ENCODE assay signal across 8 cellular contexts in genomic region chr10:101272229-101272868, GRCh38. TPM values are rescaled to one million over a fixed set of nuclear protein-coding genes. Genes with fewer than 3 reads are reported as not detected.
DNase-seq lines count a peak whose midpoint lies in the region; ATAC-seq, FAIRE-seq and TF ChIP-seq lines count a peak whose summit lies in the region.

No MANE protein-coding gene starts in this region.

- no peak for TF ChIP-seq EP300 in H1 (IDR thresholded peaks at IDR 0.05; ENCODE audit: borderline replicate concordance in 1 of 2, low read depth in 2 of 2, low read length in 2 of 2)

- RAD21 ChIA-PET in HCT116 (lab: Charles Lee; ENCODE audit: low non-redundant PET in 1 of 2, low total read pairs in 2 of 2, uncharacterized antibody in 2 of 2, unreplicated experiment in 2 of 2): interaction anchor here in 1 of 2 experiments (1.0 kb wide), 1 partner anchor 169 kb away, joined by 3 read pairs; no protein-coding TSS in a partner anchor

- TF ChIP-seq POLR2A in HCT116 (IDR thresholded peaks at IDR 0.05; ENCODE audit: borderline replicate concordance, extremely low read depth, insufficient read depth, insufficient read length) (no peak), H1 (IDR thresholded peaks at IDR 0.05; ENCODE audit: control extremely low read depth in 1 of 2, low read depth in 2 of 2, low read length in 2 of 2) (no peak)

- H3K4me2 ChIP-seq in HCT116 (ENCODE audit: low read length) (peak overlapping the region; percentile 25), H1 (ENCODE audit: insufficient read depth in 1 of 2, low read depth in 2 of 2, low read length in 2 of 2) (peak overlapping the region; percentile 8 to 36; a peak in 2 of 4 replicates)

- H3K79me1 ChIP-seq in H1 (ENCODE audit: low read depth, low read length): no peaks in the 10 kb centered on the region

- H3K23me2 ChIP-seq in H1 (ENCODE audit: low read depth, low read length): peaks cover 2% of the 10 kb centered on the region

- no peak overlapping the region; the same call in 1 of the 2 replicates for H2BK5ac ChIP-seq in H1 (ENCODE audit: low read depth, low read length)

- CTCF ChIA-PET in HCT116 (lab: Charles Lee): interaction anchor here (0.8 to 4.2 kb wide), 17 partner anchors 8 to 299 kb away, joined by 3 to 18 read pairs (median 7); no protein-coding TSS in a partner anchor
- CTCF ChIA-PET in H1 (lab: Charles Lee; ENCODE audit: partially characterized antibody): interaction anchor here (0.6 to 27.0 kb wide), 31 partner anchors 10 to 909 kb away, joined by 3 to 317 read pairs (median 4); partner anchors contain the start of gene LBX1

- H3K9me2 ChIP-seq in HCT116 (ENCODE audit: insufficient read depth): no peaks in the 10 kb centered on the region

- TF ChIP-seq RAD21 in HCT116 (IDR thresholded peaks at IDR 0.05; ENCODE audit: low read depth) (peak; percentile 68), H1 (IDR thresholded peaks at IDR 0.05 in 1 of 2, conservative IDR thresholded peaks at IDR 0.05 in 1 of 2; ENCODE audit: low read depth in 2 of 2, low read length in 2 of 2) (peak; percentile 57 to 65)

- H3K36me3 ChIP-seq in HCT116 (ENCODE audit: control insufficient read depth in 1 of 2, insufficient read depth in 2 of 2, low read length in 2 of 2): no peaks in the 10 kb centered on the region
- no peaks in the 10 kb centered on the region for H3K36me3 ChIP-seq in H1 (ENCODE audit: control insufficient read depth in 2 of 4, insufficient read depth in 4 of 4, low read length in 3 of 4)

- H2BK15ac ChIP-seq in H1 (ENCODE audit: low read length): peak overlapping the region; percentile 92

- H3K27me3 ChIP-seq in HCT116 (ENCODE audit: insufficient read depth, low read length) (no peaks in the 10 kb centered on the region), H1 (replicated peaks in 1 of 4; ENCODE audit: control insufficient read depth in 3 of 4, extremely low read depth in 1 of 4, insufficient read depth in 3 of 4, low read length in 3 of 4) (no peaks in the 10 kb centered on the region; a peak in 3 of 7 replicates)

- TF ChIP-seq CTCF in HCT116 (IDR thresholded peaks at IDR 0.05 in 2 of 3, conservative IDR thresholded peaks at IDR 0.05 in 1 of 3; ENCODE audit: borderline replicate concordance in 1 of 3, insufficient read depth in 1 of 3, low read depth in 2 of 3, low read length in 2 of 3) (peak; percentile 79 to 98 (median 96)), H1 (IDR thresholded peaks at IDR 0.05; ENCODE audit: control extremely low read depth in 1 of 3, insufficient read depth in 1 of 3, low read depth in 1 of 3, low read length in 3 of 3) (peak; percentile 80 to 93 (median 82))

- H4K91ac ChIP-seq in H1 (replicated peaks; ENCODE audit: insufficient read length, low read length): no peak overlapping the region

- 43% methylated on average over 12 of the region's 13 CpGs; no CpG with 5 or more reads in 1 of the 2 experiments for WGBS in H1 (ENCODE audit: extremely low coverage in 1 of 2, insufficient coverage in 1 of 2, insufficient read length in 1 of 2, insufficient replicate concordance in 2 of 2, low coverage in 1 of 2, low lambda C conversion rate in 2 of 2, missing lambda C conversion rate in 1 of 2), 2 experiments

- peaks cover 9 to 15% of the 10 kb centered on the region in 2 experiments for H3K4me1 ChIP-seq in HCT116 (ENCODE audit: control insufficient read depth in 1 of 2, insufficient read depth in 2 of 2, low read length in 2 of 2)
- H3K4me1 ChIP-seq in H1 (replicated peaks in 1 of 4; ENCODE audit: control insufficient read depth in 3 of 4, insufficient read depth in 4 of 4, low read length in 3 of 4): peaks cover 4 to 8% (median 6%) of the 10 kb centered on the region in 4 experiments; a peak in 5 of 7 replicates

- H3K14ac ChIP-seq in H1 (ENCODE audit: insufficient read length): no peak overlapping the region

- no peak overlapping the region for H3K56ac ChIP-seq in H1 (replicated peaks; ENCODE audit: insufficient read length, low read depth, low read length)

- H3K9me3 ChIP-seq in HCT116 (ENCODE audit: control insufficient read depth in 1 of 2, insufficient read depth in 1 of 2, low read depth in 1 of 2, low read length in 2 of 2) (no peaks in the 10 kb centered on the region), H1 (ENCODE audit: insufficient read depth in 2 of 2, low read depth in 1 of 2, low read length in 1 of 2) (no peaks in the 10 kb centered on the region)

- H3K23ac ChIP-seq in H1 (ENCODE audit: insufficient read length): no peak overlapping the region

- no peak overlapping the region for H3K4ac ChIP-seq in H1 (replicated peaks; ENCODE audit: insufficient read length, low read depth, low read length)

- H4K5ac ChIP-seq in H1 (ENCODE audit: insufficient read length, low read depth, low read length): no peak overlapping the region

- intact Hi-C loops in HCT116 (cut with micrococcal nuclease): loop anchor here (1.0 kb wide), 2 partner anchors 170 to 298 kb away; no protein-coding TSS in a partner anchor

- peak overlapping the region; percentile 93; the same call in 1 of the 2 replicates for H3K18ac ChIP-seq in H1 (ENCODE audit: extremely low read depth, low read length)

- H2AK5ac ChIP-seq in H1 (ENCODE audit: low read depth, low read length): no peak overlapping the region

- peak; percentile 82 for FAIRE-seq in H1 (lab: Jason Lieb, UNC)

- H2BK20ac ChIP-seq in H1 (ENCODE audit: low read length): peak overlapping the region; percentile 86; the same call in 1 of the 2 replicates

- H4K8ac ChIP-seq in H1 (ENCODE audit: extremely low read depth, insufficient read depth, low read length): no peak overlapping the region; the same call in 1 of the 2 replicates

- DNase-seq in C1 segment of cervical spinal cord (lab: John Stamatoyannopoulos, UW) (peak in 11 of 14 donors; percentile 12 to 39 (median 21)), HCT116 (ENCODE audit: low read depth, low spot score) (peak; percentile 69), NCI-H82 (lab: John Stamatoyannopoulos, UW) (peak; percentile 83), H1 (ENCODE audit: low read depth in 1 of 2, low spot score in 2 of 2) (peak; percentile 65 to 90), mucosa of gallbladder (ENCODE audit: low spot score) (peak; percentile 54)
- DNase-seq in activated CD8-positive, alpha-beta memory T cell treated with anti-CD3 and anti-CD28 coated beads for 1 hour (ENCODE audit: extremely low read depth in 1 of 2, low read depth in 1 of 2): peak; percentile 9 to 25
- DNase-seq in stimulated activated CD8-positive, alpha-beta memory T cell treated with anti-CD3 and anti-CD28 coated beads, Interleukin-7, amount 100 ng/mL, for 4 hours (ENCODE audit: low read depth in 2 of 2): peak; percentile 31 to 46

- peak overlapping the region; percentile 80; the same call in 1 of the 2 replicates for H2BK12ac ChIP-seq in H1 (ENCODE audit: low read depth, low read length)

- H3K4me3 ChIP-seq in HCT116 (replicated peaks in 1 of 2; ENCODE audit: low read depth in 1 of 2, low read length in 2 of 2) (no peak overlapping the region), H1 (ENCODE audit: extremely low read depth in 1 of 4, insufficient read depth in 2 of 4, low read depth in 3 of 4, low read length in 4 of 4) (peak overlapping the region in 1 of 4 experiments; percentile 14; a peak in 1 of 8 replicates)

- H3K79me2 ChIP-seq in HCT116 (ENCODE audit: insufficient read depth, low read length) (no peaks in the 10 kb centered on the region), H1 (ENCODE audit: control insufficient read depth in 1 of 2, insufficient read depth in 2 of 2, low read length in 2 of 2) (no peaks in the 10 kb centered on the region)

- no peak overlapping the region for H2BK120ac ChIP-seq in H1 (replicated peaks; ENCODE audit: low read depth, low read length)

- H2AFZ ChIP-seq in HCT116 (ENCODE audit: low read depth, low read length, poor library complexity, severe bottlenecking): peak overlapping the region; percentile 75
- peak overlapping the region; percentile 99 for H2AFZ ChIP-seq in H1 (ENCODE audit: low read length)

- H3K9ac ChIP-seq in HCT116 (ENCODE audit: low read length): no peak overlapping the region
- no peak overlapping the region for H3K9ac ChIP-seq in H1 (replicated peaks in 1 of 4; ENCODE audit: extremely low read depth in 1 of 4, low read depth in 3 of 4, low read length in 3 of 4)

- BruUV-seq in HCT116 (replicated peaks; lab: Mats Ljungman, UMichigan): no TSS peak

- POLR2A ChIA-PET in HCT116 (lab: Charles Lee) (no interaction called here), H1 (lab: Charles Lee; ENCODE audit: partially characterized antibody) (interaction anchor here (1.2 to 1.5 kb wide), 2 partner anchors 10 to 13 kb away, joined by 3 to 10 read pairs; no protein-coding TSS in a partner anchor)

- H4K20me1 ChIP-seq in HCT116 (ENCODE audit: insufficient read depth) (no peaks in the 10 kb centered on the region), H1 (replicated peaks in 1 of 2; ENCODE audit: control insufficient read depth in 1 of 2, insufficient read depth in 2 of 2, low read length in 2 of 2) (no peaks in the 10 kb centered on the region)

- ATAC-seq in HCT116 (peak; percentile 96), HG03025 (IDR thresholded peaks at IDR 0.05; ENCODE audit: low FRiP score, unreplicated experiment) (no peak)

- H3K27ac ChIP-seq in HCT116 (ENCODE audit: low read depth, low read length) (no peak overlapping the region; the same call in 1 of the 2 replicates), H1 (ENCODE audit: low read depth, low read length) (no peak overlapping the region)

TF ChIP-seq in HCT116, 20 proteins besides CTCF, POLR2A, EP300 and RAD21:
- peak; percentile 90 for TF ChIP-seq YY1 (IDR thresholded peaks at IDR 0.05; ENCODE audit: extremely low read depth, insufficient replicate concordance, low read depth, low read length)
- no peak for TF ChIP-seq EGR1 (IDR thresholded peaks at IDR 0.05; ENCODE audit: low read depth)
- no peak for TF ChIP-seq ZFX (IDR thresholded peaks at IDR 0.05)

TF ChIP-seq in H1, 55 proteins besides CTCF, POLR2A, EP300 and RAD21 (continues in another document):
- TF ChIP-seq SP1 (IDR thresholded peaks at IDR 0.05; ENCODE audit: low read depth, low read length): no peak
- no peak for TF ChIP-seq GTF2F1 (IDR thresholded peaks at IDR 0.05; ENCODE audit: borderline replicate concordance, low read depth, low read length)
- no peak for TF ChIP-seq MAFK (IDR thresholded peaks at IDR 0.05; ENCODE audit: low read depth, low read length)
- no peak for TF ChIP-seq JUND (IDR thresholded peaks at IDR 0.05; ENCODE audit: low read length)
- no peak for TF ChIP-seq ZNF274 (IDR thresholded peaks at IDR 0.05; ENCODE audit: borderline replicate concordance, extremely low read depth, low read length)

RNA-seq across cellular contexts. Expression of gene LBX1, which starts 43.1 kb away (rescaled TPM):
- not detected for total RNA-seq in HCT116 (2021; ENCODE audit: unreplicated experiment)
- polyA plus RNA-seq in HCT116 (2012): not detected in 2 replicates
- not detected in 2 replicates for total RNA-seq in H1 (2021; fragmentation: NEBNext Ultra II Directional; extraction: Animal tissue kit (Norgen Biotek cat#: 25700))
- not detected in 2 replicates for polyA plus RNA-seq in H1 (2011; rRNA removed)
- not detected for polyA plus RNA-seq in H1 (2011; cell fraction: cytosol; rRNA removed)
- polyA plus RNA-seq in H1 (2011; cell fraction: nucleus; rRNA removed): not detected
- polyA plus RNA-seq in H1 (2012, experiment 1 of 2): not detected in 4 replicates
- not detected for polyA plus RNA-seq in H1 (2012, experiment 2 of 2)
- not detected for polyA plus RNA-seq in H1 (2013, experiment 1 of 2)
- polyA plus RNA-seq in H1 (2013, experiment 2 of 2): not detected
- not detected in 2 replicates for polyA minus RNA-seq in H1 (2011; rRNA and poly(A)+ RNA removed)
- polyA minus RNA-seq in H1 (2011; cell fraction: cytosol; rRNA and poly(A)+ RNA removed): not detected
- polyA minus RNA-seq in H1 (2011; cell fraction: nucleus; rRNA and poly(A)+ RNA removed): not detected
- not detected for total RNA-seq in mucosa of gallbladder

Comparison
In these comparisons a context has a peak if more than half of its experiments do, and no peak if none do; other contexts are left out.
1. DNase-seq: peak in every context shown above with its lines; median percentile 83 in NCI-H82; 78 in H1; 69 in HCT116; 54 in mucosa of gallbladder; 38 in stimulated activated CD8-positive, alpha-beta memory T cell treated with anti-CD3 and anti-CD28 coated beads, Interleukin-7, amount 100 ng/mL, for 4 hours; 21 in C1 segment of cervical spinal cord; 17 in activated CD8-positive, alpha-beta memory T cell treated with anti-CD3 and anti-CD28 coated beads for 1 hour.